ENCODE assay signal across 35 cellular contexts in the genomic region with DNA sequence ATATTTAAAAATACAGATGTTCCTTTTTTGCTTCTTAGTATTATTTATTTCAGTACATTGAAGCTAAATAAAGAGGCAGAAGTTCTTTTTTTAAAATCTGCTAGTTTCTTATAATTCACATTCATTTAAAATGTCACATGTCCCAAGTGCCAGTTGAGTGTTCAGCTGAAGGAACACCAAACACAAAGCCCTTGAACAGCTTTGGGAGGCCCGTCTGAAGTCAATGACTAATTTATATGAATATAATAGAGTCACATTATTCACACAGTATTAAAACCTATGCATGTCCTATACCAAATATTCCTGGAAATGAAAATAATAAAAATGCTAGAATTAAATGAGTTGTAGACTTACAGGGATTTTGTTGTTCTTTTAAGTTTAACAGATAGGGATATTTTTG.
"Had no signal": no experiment of that assay in that cellular context is flagged by ENCODE, and none has a peak within 500 bp of the region (broad histone marks: within the 10 kb centered on the region; RNA-seq: fewer than 3 reads in every experiment).

No MANE protein-coding gene starts in this region.

- H3K36me3 ChIP-seq: MG63 had no signal

- DNase-seq: Karpas-422, Kasumi-1, MG63, MM.1S, MV-4-11, NCI-H1048, NCI-H1092, NCI-H1092 treated with DMSO at 0.1 percent for 48 hours, NCI-H1105, NCI-H1105 treated with DMSO at 0.1 percent for 48 hours, NCI-H1417, NCI-H1417 treated with DMSO at 0.1 percent for 48 hours, NCI-H1436, NCI-H1436 treated with DMSO at 0.1 percent for 48 hours, NCI-H146, NCI-H1694, NCI-H1694 treated with DMSO at 0.1 percent for 48 hours, NCI-H187, NCI-H187 treated with DMSO at 0.1 percent for 48 hours, NCI-H1930, NCI-H2029, NCI-H2029 treated with DMSO at 0.1 percent for 48 hours, NCI-H2081, NCI-H2081 treated with DMSO at 0.1 percent for 48 hours, NCI-H2107, NCI-H2171, NCI-H2171 treated with DMSO at 0.1 percent for 48 hours, NCI-H2227 treated with DMSO at 0.1 percent for 48 hours, NCI-H226, NCI-H345, NCI-H446, NCI-H446 treated with DMSO at 0.1 percent for 48 hours, NCI-H510A, NCI-H510A treated with DMSO at 0.1 percent for 48 hours had no signal

- H3K27me3 ChIP-seq: MG63 had no signal

- H3K27ac ChIP-seq: KMS-11 had no signal

- H3K4me3 ChIP-seq: MG63 had no signal

- H3K9me3 ChIP-seq: MG63 had no signal
